Comparison of ENCODE assay signal across 1 cellular context in the genomic region with DNA sequence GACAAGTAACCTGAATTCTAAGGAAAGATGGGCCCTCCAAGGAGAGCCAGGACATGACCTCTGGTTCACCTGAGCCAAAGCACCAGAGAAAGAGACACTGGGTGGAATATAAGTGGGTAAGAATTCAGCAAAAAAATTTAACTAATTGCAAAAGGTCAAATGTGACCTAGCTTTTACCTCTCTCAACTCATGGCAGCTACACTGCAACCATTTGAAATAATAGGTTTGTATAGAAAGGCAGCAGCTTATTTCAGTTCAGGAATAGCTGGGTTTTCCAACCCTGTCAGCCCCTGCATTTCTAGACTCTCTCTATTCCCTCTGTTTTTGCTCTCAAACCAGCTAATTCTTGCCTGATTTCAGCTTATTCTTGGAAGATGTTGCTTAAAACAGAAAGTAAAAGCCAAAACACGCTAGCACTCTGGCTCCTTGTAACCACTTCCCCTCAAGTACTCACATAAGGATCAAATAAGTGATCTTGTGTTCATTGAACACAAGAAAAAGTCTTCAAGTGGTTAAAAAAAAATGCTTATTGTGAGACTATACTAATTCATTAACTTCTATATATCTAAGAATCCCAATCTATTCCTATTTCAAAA.
TF ChIP-seq lines count a peak whose summit lies in the region.

No MANE protein-coding gene starts in this region.

TF ChIP-seq in HepG2, 621 proteins besides CTCF, POLR2A, EP300 and RAD21:
- no peak for TF ChIP-seq ZNF646 (CRISPR knock-in tag; IDR thresholded peaks at IDR 0.05)
- no peak for TF ChIP-seq FLYWCH1 (CRISPR knock-in tag; IDR thresholded peaks at IDR 0.05)
- TF ChIP-seq SP4 (CRISPR knock-in tag; IDR thresholded peaks at IDR 0.05) = no peak
- TF ChIP-seq ZSCAN12 (CRISPR knock-in tag; IDR thresholded peaks at IDR 0.05) = no peak
- no peak for TF ChIP-seq ZFY (CRISPR knock-in tag; IDR thresholded peaks at IDR 0.05)
- no peak for TF ChIP-seq ZNF512 (CRISPR knock-in tag; IDR thresholded peaks at IDR 0.05)
- no peak for TF ChIP-seq NFKBIZ (CRISPR knock-in tag; IDR thresholded peaks at IDR 0.05)
- no peak for TF ChIP-seq PRDM10 (CRISPR knock-in tag; IDR thresholded peaks at IDR 0.05; ENCODE audit: low read depth)
- TF ChIP-seq, protein P1, sequence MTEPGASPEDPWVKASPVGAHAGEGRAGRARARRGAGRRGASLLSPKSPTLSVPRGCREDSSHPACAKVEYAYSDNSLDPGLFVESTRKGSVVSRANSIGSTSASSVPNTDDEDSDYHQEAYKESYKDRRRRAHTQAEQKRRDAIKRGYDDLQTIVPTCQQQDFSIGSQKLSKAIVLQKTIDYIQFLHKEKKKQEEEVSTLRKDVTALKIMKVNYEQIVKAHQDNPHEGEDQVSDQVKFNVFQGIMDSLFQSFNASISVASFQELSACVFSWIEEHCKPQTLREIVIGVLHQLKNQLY (CRISPR knock-in tag; IDR thresholded peaks at IDR 0.05) = no peak
- TF ChIP-seq ZNF557 (CRISPR knock-in tag; IDR thresholded peaks at IDR 0.05) = no peak
